ENCODE assay signal across 8 cellular contexts in genomic region chrY:25148007-25148406, GRCh38.
DNase-seq lines count a peak whose midpoint lies in the region; ATAC-seq and TF ChIP-seq lines count a peak whose summit lies in the region.
"Not testable (repeated sequence)": the region's sequence is repeated elsewhere in the genome, so short reads cannot be mapped to it uniquely, and the experiment has no call there.

No MANE protein-coding gene starts in this region.

- H3K9me3 Mint-ChIP-seq in activated naive CD8-positive, alpha-beta T cell treated with anti-CD3 and anti-CD28 coated beads, Interleukin-2, amount 10 ng/mL, durations not matched to agents 7 days and 5 days, result not testable (repeated sequence)

- TF ChIP-seq CTCF in RWPE2 (IDR thresholded peaks at IDR 0.05; ENCODE audit: poor library complexity, severe bottlenecking), result not testable (repeated sequence)

- H3K4me3 ChIP-seq in RWPE2 (ENCODE audit: severe bottlenecking), result not testable (repeated sequence)

- not testable (repeated sequence) for H3K27me3 ChIP-seq in RWPE2 (ENCODE audit: insufficient read depth, poor library complexity, severe bottlenecking)

- H3K9me3 ChIP-seq in RWPE2 (ENCODE audit: severe bottlenecking), result not testable (repeated sequence)

- DNase-seq in RWPE2 (ENCODE audit: low spot score); activated naive CD8-positive, alpha-beta T cell treated with anti-CD3 and anti-CD28 coated beads, Interleukin-2, amount 10 ng/mL, durations not matched to agents 7 days and 5 days; stimulated activated naive CD8-positive, alpha-beta T cell treated with anti-CD3 and anti-CD28 coated beads, Interleukin-15, Interleukin-2, amounts not matched to agents 100 U/mL and 50 U/mL, for 24 hours: not testable (repeated sequence)

- H3K4me3 Mint-ChIP-seq in activated naive CD8-positive, alpha-beta T cell treated with anti-CD3 and anti-CD28 coated beads, Interleukin-2, amount 10 ng/mL, durations not matched to agents 7 days and 5 days, result not testable (repeated sequence)

- POLR2A ChIA-PET in activated naive CD8-positive, alpha-beta T cell treated with anti-CD3 and anti-CD28 coated beads, Interleukin-2, amount 10 ng/mL, durations not matched to agents 7 days and 5 days (lab: Charles Lee), result not testable (repeated sequence)

- ATAC-seq in GM19043 (IDR thresholded peaks at IDR 0.05; ENCODE audit: low read depth, unreplicated experiment) (peak; percentile 93), GM21528 (IDR thresholded peaks at IDR 0.05; ENCODE audit: low FRiP score, unreplicated experiment) (peak; percentile 90), HG02678 (IDR thresholded peaks at IDR 0.05; ENCODE audit: unreplicated experiment) (peak; percentile 97), HG03045 (IDR thresholded peaks at IDR 0.05; ENCODE audit: unreplicated experiment) (peak; percentile 86), HG03439 (IDR thresholded peaks at IDR 0.05; ENCODE audit: unreplicated experiment) (peak; percentile 99), RWPE2 (ENCODE audit: low read depth) (0 out of 3 replicates have a peak, but pooled peaks have one; percentile 32)
- ATAC-seq in activated naive CD8-positive, alpha-beta T cell treated with anti-CD3 and anti-CD28 coated beads, Interleukin-2, amount 10 ng/mL, durations not matched to agents 7 days and 5 days (ENCODE audit: low read depth), result peak; percentile 73
- peak; percentile 66 for ATAC-seq in stimulated activated naive CD8-positive, alpha-beta T cell treated with anti-CD3 and anti-CD28 coated beads, Interleukin-15, Interleukin-2, amounts not matched to agents 100 U/mL and 50 U/mL, for 24 hours

- not testable (repeated sequence) for H3K36me3 Mint-ChIP-seq in activated naive CD8-positive, alpha-beta T cell treated with anti-CD3 and anti-CD28 coated beads, Interleukin-2, amount 10 ng/mL, durations not matched to agents 7 days and 5 days

- H3K27ac ChIP-seq in RWPE2 (ENCODE audit: poor library complexity, severe bottlenecking), result not testable (repeated sequence)

- not testable (repeated sequence) for H3K4me1 Mint-ChIP-seq in activated naive CD8-positive, alpha-beta T cell treated with anti-CD3 and anti-CD28 coated beads, Interleukin-2, amount 10 ng/mL, durations not matched to agents 7 days and 5 days

- not testable (repeated sequence) for H3K4me1 ChIP-seq in RWPE2 (ENCODE audit: insufficient read depth, poor library complexity, severe bottlenecking)

- H3K36me3 ChIP-seq in RWPE2 (ENCODE audit: low read depth), result not testable (repeated sequence)

- H3K27me3 Mint-ChIP-seq in activated naive CD8-positive, alpha-beta T cell treated with anti-CD3 and anti-CD28 coated beads, Interleukin-2, amount 10 ng/mL, durations not matched to agents 7 days and 5 days, result not testable (repeated sequence)

- H3K27ac Mint-ChIP-seq in activated naive CD8-positive, alpha-beta T cell treated with anti-CD3 and anti-CD28 coated beads, Interleukin-2, amount 10 ng/mL, durations not matched to agents 7 days and 5 days, result not testable (repeated sequence)

Comparison
In these comparisons a context has a peak if more than half of its experiments do, and no peak if none do; other contexts are left out.
1. ATAC-seq: peak in every context shown above with its lines; median percentile 99 in HG03439; 97 in HG02678; 93 in GM19043; 90 in GM21528; 86 in HG03045; 73 in activated naive CD8-positive, alpha-beta T cell treated with anti-CD3 and anti-CD28 coated beads, Interleukin-2, amount 10 ng/mL, durations not matched to agents 7 days and 5 days; 66 in stimulated activated naive CD8-positive, alpha-beta T cell treated with anti-CD3 and anti-CD28 coated beads, Interleukin-15, Interleukin-2, amounts not matched to agents 100 U/mL and 50 U/mL, for 24 hours; 32 in RWPE2.